ENCODE assay signal across 8 cellular contexts in the genomic region with DNA sequence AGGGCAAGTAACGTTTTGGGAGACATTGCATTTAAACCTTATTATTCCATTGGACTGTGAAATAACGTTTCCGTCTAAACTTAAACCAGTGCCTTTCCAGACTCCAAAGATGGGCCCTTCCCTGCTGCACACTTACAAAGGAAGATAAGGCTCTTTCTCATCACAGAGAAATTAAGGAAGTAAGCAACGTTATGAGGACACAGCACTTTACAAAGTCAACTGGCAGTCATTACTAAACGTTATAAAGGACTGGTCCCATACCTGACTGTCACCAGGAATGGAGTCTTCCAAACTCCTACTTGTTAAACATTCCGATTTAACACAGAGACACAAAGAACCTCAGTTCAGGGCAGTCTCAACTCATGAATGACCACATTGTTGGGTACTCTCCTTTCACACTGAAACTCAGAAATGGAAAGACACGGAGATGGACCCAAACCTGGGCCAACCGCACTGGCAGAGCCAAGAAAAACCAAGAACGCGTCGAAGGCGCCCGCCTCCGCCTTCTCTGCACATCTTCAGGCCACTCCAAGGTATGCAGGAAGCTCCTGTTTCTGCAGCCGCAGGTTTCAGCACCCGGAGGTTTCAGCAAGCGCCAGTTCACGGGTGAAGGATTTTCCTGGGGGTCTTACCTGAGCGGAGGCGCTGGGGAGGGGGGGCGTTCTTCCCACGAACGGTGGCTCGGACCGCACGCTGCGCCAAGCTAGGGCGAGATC. TPM values are rescaled to one million over a fixed set of nuclear protein-coding genes. Genes with fewer than 3 reads are reported as not detected.
DNase-seq lines count a peak whose midpoint lies in the region; TF ChIP-seq lines count a peak whose summit lies in the region.

No MANE protein-coding gene starts in this region.

- no peak overlapping the region for H3K23ac ChIP-seq in trophoblast cell (ENCODE audit: low read length)

- H4K91ac ChIP-seq in trophoblast cell (ENCODE audit: low read depth, low read length) = peak overlapping the region; percentile 30

- peaks cover 8% of the 10 kb centered on the region for H3K79me2 ChIP-seq in trophoblast cell (ENCODE audit: control insufficient read depth, insufficient read depth, low read length, poor library complexity)

- peak overlapping the region; percentile 57 for H3K18ac ChIP-seq in trophoblast cell (ENCODE audit: low read length)

- H3K4me3 Mint-ChIP-seq in HFFc6 (peak overlapping the region; percentile 98), glutamatergic neuron (ENCODE audit: unreplicated experiment) (peak overlapping the region; percentile 98)
- peak overlapping the region; percentile 96 for H3K4me3 Mint-ChIP-seq in activated naive CD4-positive, alpha-beta T cell treated with anti-CD3 and anti-CD28 coated beads, Interleukin-2, amount 50 U/mL, for 24 hours

- H3K14ac ChIP-seq in trophoblast cell (ENCODE audit: low read length) = peak overlapping the region; percentile 64

- H3K4me3 ChIP-seq in trophoblast cell (ENCODE audit: low read depth, low read length) = peak overlapping the region; percentile 96

- no peaks in the 10 kb centered on the region for H3K27me3 ChIP-seq in trophoblast cell (ENCODE audit: insufficient read depth, low read length)

- TF ChIP-seq CTCF in HFFc6 (IDR thresholded peaks at IDR 0.05) (no peak), glutamatergic neuron (IDR thresholded peaks at IDR 0.05; ENCODE audit: partially characterized antibody, unreplicated experiment) (no peak)

- peak overlapping the region; percentile 50 for H2BK5ac ChIP-seq in trophoblast cell (ENCODE audit: low read depth, low read length, poor library complexity)

- H3K27ac Mint-ChIP-seq in HFFc6 (peak overlapping the region; percentile 53), glutamatergic neuron (ENCODE audit: unreplicated experiment) (peak overlapping the region; percentile 89)
- H3K27ac Mint-ChIP-seq in activated naive CD4-positive, alpha-beta T cell treated with anti-CD3 and anti-CD28 coated beads, Interleukin-2, amount 50 U/mL, for 24 hours = peak overlapping the region; percentile 27

- H3K27me3 Mint-ChIP-seq in HFFc6 (ENCODE audit: insufficient read depth) (no peaks in the 10 kb centered on the region; the same call in 1 of the 2 replicates), glutamatergic neuron (ENCODE audit: unreplicated experiment) (no peaks in the 10 kb centered on the region)
- H3K27me3 Mint-ChIP-seq in activated naive CD4-positive, alpha-beta T cell treated with anti-CD3 and anti-CD28 coated beads, Interleukin-2, amount 50 U/mL, for 24 hours = no peaks in the 10 kb centered on the region

- DNase-seq in activated T-cell treated with anti-CD3 and anti-CD28 coated beads for 4 hours (peak; percentile 13), HFFc6 (peak; percentile 32), NAMALWA (ENCODE audit: low spot score) (peak; percentile 39), glutamatergic neuron (no peak), trophoblast cell (peak in 1 of 2 donors; percentile 59), NCI-H524 treated with DMSO at 0.1 percent for 48 hours (lab: John Stamatoyannopoulos, UW) (no peak)
- DNase-seq in activated T-cell treated with anti-CD3 and anti-CD28 coated beads, Interleukin-2, amount 50 U/mL, for 1 hour = no peak

- H3K9me3 Mint-ChIP-seq in HFFc6 = no peaks in the 10 kb centered on the region
- H3K9me3 Mint-ChIP-seq in activated naive CD4-positive, alpha-beta T cell treated with anti-CD3 and anti-CD28 coated beads, Interleukin-2, amount 50 U/mL, for 24 hours = no peaks in the 10 kb centered on the region
- peaks cover 1% of the 10 kb centered on the region for H3K9me3 Mint-ChIP-seq in glutamatergic neuron (ENCODE audit: unreplicated experiment)

- no peaks in the 10 kb centered on the region for H3K36me3 ChIP-seq in trophoblast cell (ENCODE audit: control insufficient read depth in 1 of 2, insufficient read depth in 2 of 2, low read length in 2 of 2)

- peaks cover 28% of the 10 kb centered on the region for H3K4me1 Mint-ChIP-seq in HFFc6 (ENCODE audit: low read depth)
- peaks cover 31% of the 10 kb centered on the region for H3K4me1 Mint-ChIP-seq in activated naive CD4-positive, alpha-beta T cell treated with anti-CD3 and anti-CD28 coated beads, Interleukin-2, amount 50 U/mL, for 24 hours
- peaks cover 30% of the 10 kb centered on the region for H3K4me1 Mint-ChIP-seq in glutamatergic neuron (ENCODE audit: low read depth, unreplicated experiment)

- peak overlapping the region; percentile 81 for H3K27ac ChIP-seq in trophoblast cell (ENCODE audit: low read depth, low read length)

- H3K4ac ChIP-seq in trophoblast cell (ENCODE audit: low read depth, low read length) = peak overlapping the region; percentile 44

- H2AFZ ChIP-seq in trophoblast cell (ENCODE audit: insufficient read depth, low read length, poor library complexity) = peak overlapping the region; percentile 73

- H3K9ac ChIP-seq in trophoblast cell (ENCODE audit: low read length) = peak overlapping the region; percentile 76

- H3K79me1 ChIP-seq in trophoblast cell (ENCODE audit: low read length) = peaks cover 10% of the 10 kb centered on the region

- H3K36me3 Mint-ChIP-seq in HFFc6 (ENCODE audit: low read depth) (peaks cover 7% of the 10 kb centered on the region), glutamatergic neuron (ENCODE audit: unreplicated experiment) (no peaks in the 10 kb centered on the region)
- H3K36me3 Mint-ChIP-seq in activated naive CD4-positive, alpha-beta T cell treated with anti-CD3 and anti-CD28 coated beads, Interleukin-2, amount 50 U/mL, for 24 hours = no peaks in the 10 kb centered on the region

- H3K9me3 ChIP-seq in trophoblast cell (ENCODE audit: insufficient read depth, low read depth, low read length) = no peaks in the 10 kb centered on the region

- peaks cover 0 to 2% of the 10 kb centered on the region in 2 experiments for H3K4me1 ChIP-seq in trophoblast cell (ENCODE audit: control insufficient read depth in 1 of 2, insufficient read depth in 2 of 2, low read length in 2 of 2)

- peak overlapping the region; percentile 58 for H4K12ac ChIP-seq in trophoblast cell (ENCODE audit: low read depth, low read length)

- no CpG with 5 or more reads among the region's 28 CpGs for WGBS in trophoblast cell (ENCODE audit: extremely low coverage, insufficient coverage, insufficient read length)

- no peak overlapping the region for H2BK120ac ChIP-seq in trophoblast cell (ENCODE audit: insufficient read depth, low read length, poor library complexity)

- peak overlapping the region; percentile 79 for H3K4me2 ChIP-seq in trophoblast cell (ENCODE audit: low read length)

- H2AK5ac ChIP-seq in trophoblast cell (ENCODE audit: low read length) = no peak overlapping the region

- H2BK12ac ChIP-seq in trophoblast cell (ENCODE audit: low read length) = no peak overlapping the region

- H4K8ac ChIP-seq in trophoblast cell (ENCODE audit: low read depth, low read length) = peak overlapping the region; percentile 61

RNA-seq across cellular contexts. Expression of a gene that starts 0.7 kb away (rescaled TPM):
- total RNA-seq in HFFc6 (2021; fragmentation: NEBNext Ultra II Directional; extraction: Animal tissue kit (Norgen Biotek cat#: 25700)) = 10 to 100 TPM; 55.5 to 64.7 (median 62.9) TPM
- 105 TPM for total RNA-seq in glutamatergic neuron (ENCODE audit: unreplicated experiment)
- polyA plus RNA-seq in trophoblast cell (2013) = 56.3 and 57.6 TPM in 2 replicates

Comparison
In these comparisons a context has a peak if more than half of its experiments do, and no peak if none do; other contexts are left out.
1. DNase-seq: peak in activated T-cell treated with anti-CD3 and anti-CD28 coated beads for 4 hours (single experiment), HFFc6 (single experiment) and NAMALWA (single experiment); none in activated T-cell treated with anti-CD3 and anti-CD28 coated beads, Interleukin-2, amount 50 U/mL, for 1 hour (single experiment), glutamatergic neuron (single experiment) and NCI-H524 treated with DMSO at 0.1 percent for 48 hours (single experiment).
2. H3K27ac Mint-ChIP-seq: peak in every context shown above with its lines; median percentile 89 in glutamatergic neuron; 53 in HFFc6; 27 in activated naive CD4-positive, alpha-beta T cell treated with anti-CD3 and anti-CD28 coated beads, Interleukin-2, amount 50 U/mL, for 24 hours.
3. Peak in every context shown above with its lines, with median percentiles within 50 percentile points of each other: H3K4me3 Mint-ChIP-seq.